Comparison of ENCODE assay signal across 14 cellular contexts in the genomic region with DNA sequence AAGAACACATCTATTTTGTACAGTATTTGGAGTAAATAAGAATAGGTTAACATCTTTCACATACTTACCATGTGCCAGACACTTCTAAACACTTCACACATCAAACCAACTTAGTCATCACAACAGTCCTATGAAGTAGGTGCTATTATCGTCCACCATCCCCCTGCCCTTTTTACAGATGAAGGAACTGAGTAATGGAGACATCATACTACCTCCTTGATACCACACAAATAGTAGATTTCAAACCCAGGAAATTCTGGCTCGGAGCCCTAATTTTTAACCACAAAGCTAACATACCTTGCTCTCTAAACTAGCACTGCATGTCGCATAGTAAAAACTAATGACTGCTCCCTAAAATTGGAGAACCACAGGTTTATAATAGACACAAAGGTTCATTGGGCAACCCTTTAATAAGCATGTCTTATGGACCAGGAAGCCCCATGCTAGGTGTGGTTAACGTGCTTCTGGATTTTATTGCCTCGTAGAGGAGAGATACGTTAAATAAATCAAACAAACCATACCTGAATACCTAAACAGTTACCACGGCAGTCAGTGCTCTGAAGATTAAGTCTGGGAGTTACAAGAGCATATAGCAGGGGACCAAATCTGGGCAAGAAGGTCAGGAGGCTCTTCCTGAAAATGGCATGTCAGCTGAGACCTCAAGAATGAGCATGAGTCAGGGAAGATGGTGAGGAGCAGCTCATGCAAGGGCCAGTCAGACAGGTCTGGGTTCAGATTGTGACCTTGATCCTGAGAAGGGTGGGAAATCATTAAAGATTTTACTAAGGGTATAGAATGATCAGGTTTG. TPM values are rescaled to one million over a fixed set of nuclear protein-coding genes. Genes with fewer than 3 reads are reported as not detected.
A peak's percentile ranks its signal among the peaks of the same experiment; 100 is the strongest.
DNase-seq lines count a peak whose midpoint lies in the region; ATAC-seq and TF ChIP-seq lines count a peak whose summit lies in the region.
"Had no signal": no experiment of that assay in that cellular context is flagged by ENCODE, and none has a peak within 500 bp of the region (broad histone marks: within the 10 kb centered on the region; RNA-seq: fewer than 3 reads in every experiment).

No MANE protein-coding gene starts in this region.

- TF ChIP-seq CTCF in psoas muscle (IDR thresholded peaks at IDR 0.05): no peak

- intact Hi-C loops in psoas muscle (cut with DNase I): no loop called here

- H3K36me3 ChIP-seq in psoas muscle (ENCODE audit: insufficient read depth in 1 of 2, low read depth in 1 of 2): no peaks in the 10 kb centered on the region
- H3K36me3 ChIP-seq: right lobe of liver had no signal

- ATAC-seq in psoas muscle: no peak
- ATAC-seq in HG03442 (IDR thresholded peaks at IDR 0.05; ENCODE audit: unreplicated experiment): no peak
- ATAC-seq: T-helper 17 cell had no signal

- H3K27ac ChIP-seq in psoas muscle: peak overlapping the region; percentile 87
- H3K27ac ChIP-seq: right lobe of liver had no signal

- DNase-seq in DMS79 (lab: John Stamatoyannopoulos, UW) (peak; percentile 53), MV-4-11 (lab: John Stamatoyannopoulos, UW) (peak; percentile 14), dermis blood vessel endothelial cell (peak; percentile 74), psoas muscle (no peak), NCI-H510A (lab: John Stamatoyannopoulos, UW) (no peak), NCI-H524 treated with DMSO at 0.1 percent for 48 hours (lab: John Stamatoyannopoulos, UW) (no peak)
- DNase-seq in stimulated activated CD8-positive, alpha-beta memory T cell treated with anti-CD3 and anti-CD28 coated beads, Interleukin-4, amount 100 ng/mL, for 48 hours: no peak
- DNase-seq: activated CD4-positive, alpha-beta memory T cell treated with anti-CD3 and anti-CD28 coated beads, Interleukin-2, amount 10 ng/mL, durations not matched to agents 7 days and 5 days; activated naive CD4-positive, alpha-beta T cell treated with anti-CD3 and anti-CD28 coated beads, Interleukin-2, amount 10 ng/mL, durations not matched to agents 7 days and 5 days; NCI-H1694 treated with DMSO at 0.1 percent for 48 hours; right lobe of liver; T-helper 17 cell had no signal

- H3K4me3 ChIP-seq in psoas muscle: no peak overlapping the region
- H3K4me3 ChIP-seq: right lobe of liver had no signal

- H3K27me3 ChIP-seq in psoas muscle (ENCODE audit: insufficient read depth in 3 of 3, low read length in 2 of 3): no peaks in the 10 kb centered on the region
- H3K27me3 ChIP-seq: right lobe of liver had no signal

- H3K9me3 ChIP-seq in psoas muscle: no peaks in the 10 kb centered on the region
- H3K9me3 ChIP-seq: right lobe of liver had no signal

- H3K4me1 ChIP-seq in psoas muscle: peaks cover 63% of the 10 kb centered on the region
- H3K4me1 ChIP-seq: right lobe of liver had no signal

- 85 to 95% (median 88%) methylated on average over 7 of the region's 7 CpGs for WGBS in psoas muscle, 3 donors

RNA-seq across cellular contexts. Expression of a gene that starts 4.4 kb away (rescaled TPM):
- total RNA-seq in dermis blood vessel endothelial cell: 13.3 and 17.0 TPM in 2 replicates
- total RNA-seq in psoas muscle: 1 to 10 TPM; 3.4 to 6.6 (median 3.9) TPM
- polyA plus RNA-seq in psoas muscle: 1 to 10 TPM; 1.2 to 1.4 (median 1.3) TPM
- total RNA-seq: activated CD4-positive, alpha-beta memory T cell treated with anti-CD3 and anti-CD28 coated beads, Interleukin-2, amount 10 ng/mL, durations not matched to agents 7 days and 5 days had no signal
- polyA plus RNA-seq: BJ had no signal

Comparison
In these comparisons a context has a peak if more than half of its experiments do, and no peak if none do; other contexts are left out.
1. DNase-seq: peak in DMS79 (single experiment), MV-4-11 (single experiment) and dermis blood vessel endothelial cell (single experiment); none in psoas muscle (0 of 2), NCI-H510A (single experiment), stimulated activated CD8-positive, alpha-beta memory T cell treated with anti-CD3 and anti-CD28 coated beads, Interleukin-4, amount 100 ng/mL, for 48 hours (single experiment) and NCI-H524 treated with DMSO at 0.1 percent for 48 hours (single experiment).